ENCODE assay signal across 1 cellular context in the genomic region with DNA sequence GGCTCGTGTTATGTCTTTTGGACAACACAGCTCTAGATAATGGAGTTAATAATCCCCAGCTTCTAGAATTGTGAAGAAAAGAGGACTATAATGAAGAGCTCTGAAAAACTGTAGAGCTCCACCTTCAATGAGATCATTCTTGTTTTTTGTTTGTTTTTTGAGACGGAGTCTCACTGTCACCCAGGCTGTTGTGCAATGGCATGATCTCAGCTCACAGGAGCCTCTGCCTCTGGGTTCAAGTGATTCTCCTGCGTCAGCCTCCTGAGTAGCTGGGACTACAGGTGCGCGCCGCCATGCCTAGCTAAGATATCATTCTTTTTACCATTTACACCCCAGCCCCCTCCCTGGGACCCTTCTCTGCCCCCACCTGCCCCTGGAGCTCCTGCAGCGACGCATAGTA.
A peak's percentile ranks its signal among the peaks of the same experiment; 100 is the strongest.
TF ChIP-seq lines count a peak whose summit lies in the region.

No MANE protein-coding gene starts in this region.

TF ChIP-seq in HepG2, 621 proteins besides CTCF, POLR2A, EP300 and RAD21 (continued from another document and continues in another):
- TF ChIP-seq ZBTB33 (CRISPR knock-in tag; IDR thresholded peaks at IDR 0.05) (0 out of 2 replicates have a peak, but pooled peaks have one; percentile 4), RBM39 (IDR thresholded peaks at IDR 0.05; ENCODE audit: low read depth, low read length, poor library complexity, severe bottlenecking) (no peak), ZNF879 (CRISPR knock-in tag; IDR thresholded peaks at IDR 0.05) (no peak), ZBTB7A (CRISPR knock-in tag; IDR thresholded peaks at IDR 0.05) (no peak), ZMYM3 (CRISPR knock-in tag; IDR thresholded peaks at IDR 0.05) (peak; percentile 93), CEBPB (IDR thresholded peaks at IDR 0.05; ENCODE audit: borderline replicate concordance, low read depth, low read length) (peak; percentile 95), ATRX (CRISPR knock-in tag; IDR thresholded peaks at IDR 0.05; ENCODE audit: borderline replicate concordance) (no peak), SAFB2 (CRISPR knock-in tag; IDR thresholded peaks at IDR 0.05; ENCODE audit: borderline replicate concordance, low read depth) (no peak), RELA (CRISPR knock-in tag; IDR thresholded peaks at IDR 0.05) (no peak), AKAP8 (CRISPR knock-in tag; IDR thresholded peaks at IDR 0.05) (no peak), STAG1 (CRISPR knock-in tag; IDR thresholded peaks at IDR 0.05) (no peak), ATF7 (IDR thresholded peaks at IDR 0.05) (peak; percentile 37; the same call in 1 of the 2 replicates), ATF7 (CRISPR knock-in tag; IDR thresholded peaks at IDR 0.05) (no peak), ZNF710 (CRISPR knock-in tag; IDR thresholded peaks at IDR 0.05; ENCODE audit: borderline replicate concordance) (no peak), ZNF292 (CRISPR knock-in tag; IDR thresholded peaks at IDR 0.05; ENCODE audit: borderline replicate concordance, low read depth) (no peak), NFE2 (CRISPR knock-in tag; IDR thresholded peaks at IDR 0.05) (no peak), ATF2 (CRISPR knock-in tag; IDR thresholded peaks at IDR 0.05) (peak; percentile 63; the same call in 1 of the 2 replicates), KLF9 (CRISPR knock-in tag; IDR thresholded peaks at IDR 0.05; ENCODE audit: low read depth) (no peak), BCL3 (CRISPR knock-in tag; IDR thresholded peaks at IDR 0.05) (no peak)
- TF ChIP-seq, protein P1, sequence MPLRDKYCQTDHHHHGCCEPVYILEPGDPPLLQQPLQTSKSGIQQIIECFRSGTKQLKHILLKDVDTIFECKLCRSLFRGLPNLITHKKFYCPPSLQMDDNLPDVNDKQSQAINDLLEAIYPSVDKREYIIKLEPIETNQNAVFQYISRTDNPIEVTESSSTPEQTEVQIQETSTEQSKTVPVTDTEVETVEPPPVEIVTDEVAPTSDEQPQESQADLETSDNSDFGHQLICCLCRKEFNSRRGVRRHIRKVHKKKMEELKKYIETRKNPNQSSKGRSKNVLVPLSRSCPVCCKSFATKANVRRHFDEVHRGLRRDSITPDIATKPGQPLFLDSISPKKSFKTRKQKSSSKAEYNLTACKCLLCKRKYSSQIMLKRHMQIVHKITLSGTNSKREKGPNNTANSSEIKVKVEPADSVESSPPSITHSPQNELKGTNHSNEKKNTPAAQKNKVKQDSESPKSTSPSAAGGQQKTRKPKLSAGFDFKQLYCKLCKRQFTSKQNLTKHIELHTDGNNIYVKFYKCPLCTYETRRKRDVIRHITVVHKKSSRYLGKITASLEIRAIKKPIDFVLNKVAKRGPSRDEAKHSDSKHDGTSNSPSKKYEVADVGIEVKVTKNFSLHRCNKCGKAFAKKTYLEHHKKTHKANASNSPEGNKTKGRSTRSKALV (CRISPR knock-in tag; IDR thresholded peaks at IDR 0.05), result no peak
- TF ChIP-seq, protein P2, sequence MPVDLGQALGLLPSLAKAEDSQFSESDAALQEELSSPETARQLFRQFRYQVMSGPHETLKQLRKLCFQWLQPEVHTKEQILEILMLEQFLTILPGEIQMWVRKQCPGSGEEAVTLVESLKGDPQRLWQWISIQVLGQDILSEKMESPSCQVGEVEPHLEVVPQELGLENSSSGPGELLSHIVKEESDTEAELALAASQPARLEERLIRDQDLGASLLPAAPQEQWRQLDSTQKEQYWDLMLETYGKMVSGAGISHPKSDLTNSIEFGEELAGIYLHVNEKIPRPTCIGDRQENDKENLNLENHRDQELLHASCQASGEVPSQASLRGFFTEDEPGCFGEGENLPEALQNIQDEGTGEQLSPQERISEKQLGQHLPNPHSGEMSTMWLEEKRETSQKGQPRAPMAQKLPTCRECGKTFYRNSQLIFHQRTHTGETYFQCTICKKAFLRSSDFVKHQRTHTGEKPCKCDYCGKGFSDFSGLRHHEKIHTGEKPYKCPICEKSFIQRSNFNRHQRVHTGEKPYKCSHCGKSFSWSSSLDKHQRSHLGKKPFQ (CRISPR knock-in tag; IDR thresholded peaks at IDR 0.05; ENCODE audit: insufficient replicate concordance), result no peak
- TF ChIP-seq, protein P3, sequence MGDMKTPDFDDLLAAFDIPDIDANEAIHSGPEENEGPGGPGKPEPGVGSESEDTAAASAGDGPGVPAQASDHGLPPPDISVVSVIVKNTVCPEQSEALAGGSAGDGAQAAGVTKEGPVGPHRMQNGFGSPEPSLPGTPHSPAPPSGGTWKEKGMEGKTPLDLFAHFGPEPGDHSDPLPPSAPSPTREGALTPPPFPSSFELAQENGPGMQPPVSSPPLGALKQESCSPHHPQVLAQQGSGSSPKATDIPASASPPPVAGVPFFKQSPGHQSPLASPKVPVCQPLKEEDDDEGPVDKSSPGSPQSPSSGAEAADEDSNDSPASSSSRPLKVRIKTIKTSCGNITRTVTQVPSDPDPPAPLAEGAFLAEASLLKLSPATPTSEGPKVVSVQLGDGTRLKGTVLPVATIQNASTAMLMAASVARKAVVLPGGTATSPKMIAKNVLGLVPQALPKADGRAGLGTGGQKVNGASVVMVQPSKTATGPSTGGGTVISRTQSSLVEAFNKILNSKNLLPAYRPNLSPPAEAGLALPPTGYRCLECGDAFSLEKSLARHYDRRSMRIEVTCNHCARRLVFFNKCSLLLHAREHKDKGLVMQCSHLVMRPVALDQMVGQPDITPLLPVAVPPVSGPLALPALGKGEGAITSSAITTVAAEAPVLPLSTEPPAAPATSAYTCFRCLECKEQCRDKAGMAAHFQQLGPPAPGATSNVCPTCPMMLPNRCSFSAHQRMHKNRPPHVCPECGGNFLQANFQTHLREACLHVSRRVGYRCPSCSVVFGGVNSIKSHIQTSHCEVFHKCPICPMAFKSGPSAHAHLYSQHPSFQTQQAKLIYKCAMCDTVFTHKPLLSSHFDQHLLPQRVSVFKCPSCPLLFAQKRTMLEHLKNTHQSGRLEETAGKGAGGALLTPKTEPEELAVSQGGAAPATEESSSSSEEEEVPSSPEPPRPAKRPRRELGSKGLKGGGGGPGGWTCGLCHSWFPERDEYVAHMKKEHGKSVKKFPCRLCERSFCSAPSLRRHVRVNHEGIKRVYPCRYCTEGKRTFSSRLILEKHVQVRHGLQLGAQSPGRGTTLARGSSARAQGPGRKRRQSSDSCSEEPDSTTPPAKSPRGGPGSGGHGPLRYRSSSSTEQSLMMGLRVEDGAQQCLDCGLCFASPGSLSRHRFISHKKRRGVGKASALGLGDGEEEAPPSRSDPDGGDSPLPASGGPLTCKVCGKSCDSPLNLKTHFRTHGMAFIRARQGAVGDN (CRISPR knock-in tag; IDR thresholded peaks at IDR 0.05), result peak; percentile 2; the same call in 1 of the 2 replicates
- TF ChIP-seq, protein P4, sequence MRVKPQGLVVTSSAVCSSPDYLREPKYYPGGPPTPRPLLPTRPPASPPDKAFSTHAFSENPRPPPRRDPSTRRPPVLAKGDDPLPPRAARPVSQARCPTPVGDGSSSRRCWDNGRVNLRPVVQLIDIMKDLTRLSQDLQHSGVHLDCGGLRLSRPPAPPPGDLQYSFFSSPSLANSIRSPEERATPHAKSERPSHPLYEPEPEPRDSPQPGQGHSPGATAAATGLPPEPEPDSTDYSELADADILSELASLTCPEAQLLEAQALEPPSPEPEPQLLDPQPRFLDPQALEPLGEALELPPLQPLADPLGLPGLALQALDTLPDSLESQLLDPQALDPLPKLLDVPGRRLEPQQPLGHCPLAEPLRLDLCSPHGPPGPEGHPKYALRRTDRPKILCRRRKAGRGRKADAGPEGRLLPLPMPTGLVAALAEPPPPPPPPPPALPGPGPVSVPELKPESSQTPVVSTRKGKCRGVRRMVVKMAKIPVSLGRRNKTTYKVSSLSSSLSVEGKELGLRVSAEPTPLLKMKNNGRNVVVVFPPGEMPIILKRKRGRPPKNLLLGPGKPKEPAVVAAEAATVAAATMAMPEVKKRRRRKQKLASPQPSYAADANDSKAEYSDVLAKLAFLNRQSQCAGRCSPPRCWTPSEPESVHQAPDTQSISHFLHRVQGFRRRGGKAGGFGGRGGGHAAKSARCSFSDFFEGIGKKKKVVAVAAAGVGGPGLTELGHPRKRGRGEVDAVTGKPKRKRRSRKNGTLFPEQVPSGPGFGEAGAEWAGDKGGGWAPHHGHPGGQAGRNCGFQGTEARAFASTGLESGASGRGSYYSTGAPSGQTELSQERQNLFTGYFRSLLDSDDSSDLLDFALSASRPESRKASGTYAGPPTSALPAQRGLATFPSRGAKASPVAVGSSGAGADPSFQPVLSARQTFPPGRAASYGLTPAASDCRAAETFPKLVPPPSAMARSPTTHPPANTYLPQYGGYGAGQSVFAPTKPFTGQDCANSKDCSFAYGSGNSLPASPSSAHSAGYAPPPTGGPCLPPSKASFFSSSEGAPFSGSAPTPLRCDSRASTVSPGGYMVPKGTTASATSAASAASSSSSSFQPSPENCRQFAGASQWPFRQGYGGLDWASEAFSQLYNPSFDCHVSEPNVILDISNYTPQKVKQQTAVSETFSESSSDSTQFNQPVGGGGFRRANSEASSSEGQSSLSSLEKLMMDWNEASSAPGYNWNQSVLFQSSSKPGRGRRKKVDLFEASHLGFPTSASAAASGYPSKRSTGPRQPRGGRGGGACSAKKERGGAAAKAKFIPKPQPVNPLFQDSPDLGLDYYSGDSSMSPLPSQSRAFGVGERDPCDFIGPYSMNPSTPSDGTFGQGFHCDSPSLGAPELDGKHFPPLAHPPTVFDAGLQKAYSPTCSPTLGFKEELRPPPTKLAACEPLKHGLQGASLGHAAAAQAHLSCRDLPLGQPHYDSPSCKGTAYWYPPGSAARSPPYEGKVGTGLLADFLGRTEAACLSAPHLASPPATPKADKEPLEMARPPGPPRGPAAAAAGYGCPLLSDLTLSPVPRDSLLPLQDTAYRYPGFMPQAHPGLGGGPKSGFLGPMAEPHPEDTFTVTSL (CRISPR knock-in tag; IDR thresholded peaks at IDR 0.05; ENCODE audit: borderline replicate concordance), result no peak
- TF ChIP-seq, protein P5, sequence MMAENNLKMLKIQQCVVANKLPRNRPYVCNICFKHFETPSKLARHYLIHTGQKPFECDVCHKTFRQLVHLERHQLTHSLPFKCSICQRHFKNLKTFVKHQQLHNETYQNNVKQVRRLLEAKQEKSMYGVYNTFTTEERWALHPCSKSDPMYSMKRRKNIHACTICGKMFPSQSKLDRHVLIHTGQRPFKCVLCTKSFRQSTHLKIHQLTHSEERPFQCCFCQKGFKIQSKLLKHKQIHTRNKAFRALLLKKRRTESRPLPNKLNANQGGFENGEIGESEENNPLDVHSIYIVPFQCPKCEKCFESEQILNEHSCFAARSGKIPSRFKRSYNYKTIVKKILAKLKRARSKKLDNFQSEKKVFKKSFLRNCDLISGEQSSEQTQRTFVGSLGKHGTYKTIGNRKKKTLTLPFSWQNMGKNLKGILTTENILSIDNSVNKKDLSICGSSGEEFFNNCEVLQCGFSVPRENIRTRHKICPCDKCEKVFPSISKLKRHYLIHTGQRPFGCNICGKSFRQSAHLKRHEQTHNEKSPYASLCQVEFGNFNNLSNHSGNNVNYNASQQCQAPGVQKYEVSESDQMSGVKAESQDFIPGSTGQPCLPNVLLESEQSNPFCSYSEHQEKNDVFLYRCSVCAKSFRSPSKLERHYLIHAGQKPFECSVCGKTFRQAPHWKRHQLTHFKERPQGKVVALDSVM (CRISPR knock-in tag; IDR thresholded peaks at IDR 0.05), result peak; percentile 98
